Comparison of ENCODE assay signal across 2 cellular contexts in the genomic region with DNA sequence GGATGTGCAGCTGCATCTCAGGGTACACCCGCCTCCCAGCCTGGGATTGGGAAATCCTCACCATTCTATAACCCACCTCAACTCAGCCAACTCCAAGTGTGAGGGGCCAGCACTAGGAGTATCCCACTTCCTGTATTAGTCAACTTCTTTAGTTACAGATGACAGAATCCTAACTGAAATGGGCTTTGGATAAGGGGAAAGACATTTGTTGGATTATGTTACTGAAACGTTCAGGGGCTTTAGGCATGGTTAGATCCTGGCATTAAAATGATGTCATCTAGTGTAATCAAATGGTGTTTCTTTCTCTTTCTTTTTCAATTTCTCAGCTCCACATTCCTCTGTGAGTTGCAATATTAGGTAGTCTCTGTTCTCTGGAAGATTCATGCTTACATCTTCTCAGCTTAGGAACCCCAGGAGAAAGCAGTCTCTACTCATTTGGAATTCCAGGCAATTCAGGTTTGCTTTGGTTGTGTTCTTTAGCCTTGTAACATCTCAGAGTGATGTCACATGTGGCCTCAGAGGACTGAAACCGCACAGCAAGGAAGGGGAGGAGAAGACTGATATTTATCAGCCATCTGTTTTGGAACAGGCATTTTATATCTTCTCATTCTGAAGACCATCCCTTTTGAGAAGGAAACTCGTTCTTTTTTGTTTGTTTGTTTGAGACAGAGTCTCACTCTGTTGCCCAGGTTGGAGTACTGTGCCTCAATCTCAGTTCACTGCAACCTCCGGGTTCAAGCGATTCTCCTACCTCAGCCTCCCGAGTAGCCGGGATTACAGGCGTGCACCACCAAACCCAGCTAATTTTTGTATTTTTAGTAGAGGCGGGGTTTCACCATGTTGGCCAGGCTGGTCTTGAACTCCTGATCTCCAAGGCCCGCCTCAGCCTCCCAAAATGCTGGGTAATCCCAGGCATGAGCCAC.
A peak's percentile ranks its signal among the peaks of the same experiment; 100 is the strongest.
TF ChIP-seq lines count a peak whose summit lies in the region.

No MANE protein-coding gene starts in this region.

TF ChIP-seq in GM12891, 5 proteins besides CTCF, POLR2A, EP300 and RAD21:
- TF ChIP-seq SPI1 (IDR thresholded peaks at IDR 0.05; ENCODE audit: low read depth, low read length) = no peak
- no peak for TF ChIP-seq PAX5 (IDR thresholded peaks at IDR 0.05; ENCODE audit: insufficient read depth, low read length, severe bottlenecking)
- TF ChIP-seq POLR2AphosphoS5 (IDR thresholded peaks at IDR 0.05; ENCODE audit: low read depth, low read length) = no peak
- no peak for TF ChIP-seq POU2F2 (IDR thresholded peaks at IDR 0.05; ENCODE audit: low read depth, low read length)

TF ChIP-seq in GM12878, 131 proteins besides CTCF, POLR2A, EP300 and RAD21:
- TF ChIP-seq ATF7 (IDR thresholded peaks at IDR 0.05; ENCODE audit: low read depth) (peak; percentile 82), RUNX3 (IDR thresholded peaks at IDR 0.05; ENCODE audit: low read length) (peak; percentile 14; the same call in 1 of the 2 replicates), CREB1 (IDR thresholded peaks at IDR 0.05; ENCODE audit: low read depth) (0 out of 2 replicates have a peak, but pooled peaks have one; percentile 31), TBL1XR1 (IDR thresholded peaks at IDR 0.05; ENCODE audit: low read depth, low read length) (no peak)
